In genomic region chr6:72212686-72213085, GRCh38 we compare ENCODE assay signal across 22 cellular contexts.
DNase-seq lines count a peak whose midpoint lies in the region; ATAC-seq and TF ChIP-seq lines count a peak whose summit lies in the region.
"Had no signal": no experiment of that assay in that cellular context is flagged by ENCODE, and none has a peak within 500 bp of the region (broad histone marks: within the 10 kb centered on the region; RNA-seq: fewer than 3 reads in every experiment).

No MANE protein-coding gene starts in this region.

- DNase-seq in NCI-H82 (lab: John Stamatoyannopoulos, UW) (peak; percentile 55), NCI-H82 treated with DMSO at 0.1 percent for 48 hours (lab: John Stamatoyannopoulos, UW; ENCODE audit: unreplicated experiment) (no peak), NCI-H748 treated with DMSO at 0.1 percent for 48 hours (lab: John Stamatoyannopoulos, UW) (peak; percentile 81), ascending aorta (ENCODE audit: low spot score in 2 of 2) (no peak)
- DNase-seq: activated CD4-positive, alpha-beta T cell treated with anti-CD3 and anti-CD28 coated beads for 36 hours; activated T-cell treated with anti-CD3 and anti-CD28 coated beads, Interleukin-2, amount 50 U/mL, for 4 hours; body of pancreas; DND-41; kidney glomerular epithelial cell; Peyer's patch; psoas muscle; stimulated activated naive CD8-positive, alpha-beta T cell treated with anti-CD3 and anti-CD28 coated beads, Interleukin-15, amount 100 ng/mL, for 72 hours; T-helper 1 cell; thyroid gland had no signal

- H3K27ac ChIP-seq in parathyroid adenoma (peak overlapping the region; percentile 78), ascending aorta (no peak overlapping the region)
- H3K27ac ChIP-seq: BLaER1, body of pancreas, neural progenitor cell, Peyer's patch, psoas muscle, SJSA1, thyroid gland had no signal

- H2AFZ ChIP-seq in parathyroid adenoma = peak overlapping the region; percentile 54
- H2AFZ ChIP-seq: neural progenitor cell had no signal

- H3K4me1 ChIP-seq in parathyroid adenoma (peaks cover 24% of the 10 kb centered on the region), ascending aorta (no peaks in the 10 kb centered on the region)
- H3K4me1 ChIP-seq: BLaER1, neural progenitor cell, Peyer's patch, psoas muscle, SJSA1, thyroid gland had no signal

- intact Hi-C loops in ascending aorta (cut with DNase I) = no loop called here

- TF ChIP-seq CTCF in parathyroid adenoma (IDR thresholded peaks at IDR 0.05) (no peak), ascending aorta (IDR thresholded peaks at IDR 0.05) (no peak)

- peak; percentile 41 for ATAC-seq in GM21786 (IDR thresholded peaks at IDR 0.05; ENCODE audit: unreplicated experiment)
- ATAC-seq in HG02870 (IDR thresholded peaks at IDR 0.05; ENCODE audit: unreplicated experiment) = no peak
- no peak for ATAC-seq in HG02588 (IDR thresholded peaks at IDR 0.05; ENCODE audit: unreplicated experiment)
- ATAC-seq: activated CD4-positive, alpha-beta T cell treated with anti-CD3 and anti-CD28 coated beads for 36 hours; activated T-cell treated with anti-CD3 and anti-CD28 coated beads, Interleukin-2, amount 50 U/mL, for 4 hours; body of pancreas; psoas muscle; stimulated activated naive CD8-positive, alpha-beta T cell treated with anti-CD3 and anti-CD28 coated beads, Interleukin-15, amount 100 ng/mL, for 72 hours had no signal

- H3K9me3 ChIP-seq in parathyroid adenoma (ENCODE audit: control insufficient read depth, low read length) (no peaks in the 10 kb centered on the region), ascending aorta (no peaks in the 10 kb centered on the region)
- H3K9me3 ChIP-seq: BLaER1, body of pancreas, Peyer's patch, psoas muscle, SJSA1, thyroid gland had no signal

- no peaks in the 10 kb centered on the region for H3K79me2 ChIP-seq in parathyroid adenoma

- H3K4me2 ChIP-seq in parathyroid adenoma (ENCODE audit: low read length) = no peak overlapping the region
- H3K4me2 ChIP-seq: BLaER1, neural progenitor cell had no signal

- H3K27me3 ChIP-seq in parathyroid adenoma (ENCODE audit: control insufficient read depth, insufficient read depth, low read length) (no peaks in the 10 kb centered on the region), ascending aorta (no peaks in the 10 kb centered on the region)
- H3K27me3 ChIP-seq: BLaER1, body of pancreas, neural progenitor cell, Peyer's patch, SJSA1, thyroid gland had no signal

- no peaks in the 10 kb centered on the region for H3K36me3 ChIP-seq in parathyroid adenoma (ENCODE audit: control insufficient read depth, insufficient read depth, low read length)
- no peaks in the 10 kb centered on the region for H3K36me3 ChIP-seq in ascending aorta
- H3K36me3 ChIP-seq: BLaER1, neural progenitor cell, Peyer's patch, SJSA1, thyroid gland had no signal

- H3K4me3 ChIP-seq in parathyroid adenoma (ENCODE audit: low read depth, low read length) (no peak overlapping the region), ascending aorta (no peak overlapping the region)
- H3K4me3 ChIP-seq: BLaER1, body of pancreas, lung, neural progenitor cell, Peyer's patch, psoas muscle, SJSA1, thyroid gland had no signal

- H3K9ac ChIP-seq in parathyroid adenoma = no peak overlapping the region
- H3K9ac ChIP-seq: BLaER1, neural progenitor cell had no signal

Comparison
In these comparisons a context has a peak if more than half of its experiments do, and no peak if none do; other contexts are left out.
1. DNase-seq: peak in NCI-H82 (single experiment) and NCI-H748 treated with DMSO at 0.1 percent for 48 hours (single experiment); none in NCI-H82 treated with DMSO at 0.1 percent for 48 hours (single experiment) and ascending aorta (0 of 2).